Comparison of ENCODE assay signal across 1 cellular context in genomic region chr10:70321897-70322890, GRCh38.
A peak's percentile ranks its signal among the peaks of the same experiment; 100 is the strongest.
TF ChIP-seq lines count a peak whose summit lies in the region.

No MANE protein-coding gene starts in this region.

TF ChIP-seq in HepG2, 621 proteins besides CTCF, POLR2A, EP300 and RAD21:
- TF ChIP-seq ZBTB10 (CRISPR knock-in tag; IDR thresholded peaks at IDR 0.05; ENCODE audit: borderline replicate concordance) (no peak), ZXDC (CRISPR knock-in tag; IDR thresholded peaks at IDR 0.05) (0 out of 2 replicates have a peak, but pooled peaks have one; percentile 16), ZFY (CRISPR knock-in tag; IDR thresholded peaks at IDR 0.05) (no peak)
